Comparison of ENCODE assay signal across 8 cellular contexts in genomic region chr9:71647094-71647591, GRCh38.
DNase-seq lines count a peak whose midpoint lies in the region; ATAC-seq and TF ChIP-seq lines count a peak whose summit lies in the region.

No MANE protein-coding gene starts in this region.

- H3K4me1 ChIP-seq in RWPE2 (ENCODE audit: insufficient read depth, poor library complexity, severe bottlenecking) (peaks cover 17% of the 10 kb centered on the region), endodermal cell (ENCODE audit: control insufficient read depth, insufficient read depth, low read length) (peaks cover 3% of the 10 kb centered on the region), HAP-1 (peaks cover 5% of the 10 kb centered on the region)

- H3K4me3 ChIP-seq in RWPE2 (ENCODE audit: severe bottlenecking) = no peak overlapping the region
- H3K4me3 ChIP-seq in endodermal cell (ENCODE audit: low read length) = no peak overlapping the region
- no peak overlapping the region for H3K4me3 ChIP-seq in HAP-1

- 84 to 88% methylated on average over 2 to 7 of the region's 7 CpGs for WGBS in endodermal cell (ENCODE audit: insufficient coverage in 1 of 2, insufficient read length in 1 of 2), 2 experiments

- H3K4me3 Mint-ChIP-seq in Calu3 (ENCODE audit: low read depth, unreplicated experiment) (peak overlapping the region; percentile 32), endodermal cell (no peak overlapping the region)

- DNase-seq in Calu3 = peak; percentile 20
- peak; percentile 89 for DNase-seq in H4 (ENCODE audit: low spot score)
- peak; percentile 61 for DNase-seq in RWPE2 (ENCODE audit: low spot score)
- peak; percentile 55 for DNase-seq in endodermal cell
- DNase-seq in mucosa of gallbladder (ENCODE audit: low spot score) = peak; percentile 76
- no peak for DNase-seq in OCI-M2 (lab: John Stamatoyannopoulos, UW; ENCODE audit: unreplicated experiment)
- no peak for DNase-seq in HAP-1 (ENCODE audit: low spot score in 2 of 2)

- H3K27ac Mint-ChIP-seq in Calu3 (ENCODE audit: unreplicated experiment) = peak overlapping the region; percentile 73
- peak overlapping the region; percentile 45 for H3K27ac Mint-ChIP-seq in endodermal cell

- H3K9me3 ChIP-seq in RWPE2 (ENCODE audit: severe bottlenecking) = no peaks in the 10 kb centered on the region
- H3K9me3 ChIP-seq in endodermal cell (ENCODE audit: control insufficient read depth, low read length) = no peaks in the 10 kb centered on the region
- peaks cover 2% of the 10 kb centered on the region; the same call in 1 of the 2 replicates for H3K9me3 ChIP-seq in HAP-1

- ATAC-seq in RWPE2 (ENCODE audit: low read depth) (peak; percentile 78), HG02571 (IDR thresholded peaks at IDR 0.05; ENCODE audit: unreplicated experiment) (no peak)

- in situ Hi-C loops in HAP-1 (cut with MboI; ENCODE audit: low sequenced_read_pairs) = no loop called here

- H3K4me1 Mint-ChIP-seq in Calu3 (ENCODE audit: low read depth, unreplicated experiment) (peaks cover 8% of the 10 kb centered on the region), endodermal cell (peaks cover 9% of the 10 kb centered on the region)

- intact Hi-C loops in Calu3 (cut with micrococcal nuclease; ENCODE audit: unreplicated experiment) = no loop called here

- H3K27me3 ChIP-seq in RWPE2 (ENCODE audit: insufficient read depth, poor library complexity, severe bottlenecking) (no peaks in the 10 kb centered on the region), endodermal cell (ENCODE audit: control insufficient read depth, insufficient read depth, low read length, poor library complexity, severe bottlenecking) (no peaks in the 10 kb centered on the region), HAP-1 (ENCODE audit: low read depth) (no peaks in the 10 kb centered on the region)

- no TSS peak for BruUV-seq in Calu3 (replicated peaks; lab: Mats Ljungman, UMichigan)

- peaks cover 4% of the 10 kb centered on the region for H3K9me3 Mint-ChIP-seq in Calu3 (ENCODE audit: low read depth, unreplicated experiment)
- no peaks in the 10 kb centered on the region for H3K9me3 Mint-ChIP-seq in endodermal cell

- H3K36me3 Mint-ChIP-seq in Calu3 (ENCODE audit: insufficient read depth, unreplicated experiment) = peaks cover 10% of the 10 kb centered on the region
- no peaks in the 10 kb centered on the region for H3K36me3 Mint-ChIP-seq in endodermal cell (ENCODE audit: low read depth)

- no peaks in the 10 kb centered on the region for H3K36me3 ChIP-seq in RWPE2 (ENCODE audit: low read depth)
- no peaks in the 10 kb centered on the region for H3K36me3 ChIP-seq in endodermal cell (ENCODE audit: control insufficient read depth, insufficient read depth, low read length)
- H3K36me3 ChIP-seq in HAP-1 (replicated peaks) = no peaks in the 10 kb centered on the region

- CTCF ChIA-PET in Calu3 (lab: Charles Lee) = interaction anchor here (0.5 to 1.2 kb wide), 5 partner anchors 17 to 160 kb away, joined by 3 to 8 read pairs (median 4); no protein-coding TSS in a partner anchor

- TF ChIP-seq CTCF in Calu3 (IDR thresholded peaks at IDR 0.05; ENCODE audit: unreplicated experiment) (no peak), RWPE2 (IDR thresholded peaks at IDR 0.05; ENCODE audit: poor library complexity, severe bottlenecking) (no peak), endodermal cell (conservative IDR thresholded peaks at IDR 0.05) (no peak)

- H3K27ac ChIP-seq in RWPE2 (ENCODE audit: poor library complexity, severe bottlenecking) = peak overlapping the region; percentile 37
- H3K27ac ChIP-seq in endodermal cell (ENCODE audit: low read depth, low read length) = no peak overlapping the region

- H3K27me3 Mint-ChIP-seq in Calu3 (ENCODE audit: unreplicated experiment) = no peaks in the 10 kb centered on the region
- peaks cover 10% of the 10 kb centered on the region for H3K27me3 Mint-ChIP-seq in endodermal cell (ENCODE audit: insufficient read depth)

- no peak overlapping the region for H3K9ac ChIP-seq in endodermal cell (ENCODE audit: extremely low read depth, low read length, poor library complexity, severe bottlenecking)

Comparison
In these comparisons a context has a peak if more than half of its experiments do, and no peak if none do; other contexts are left out.
1. DNase-seq: peak in Calu3 (single experiment), H4 (single experiment), RWPE2 (single experiment), endodermal cell (single experiment) and mucosa of gallbladder (single experiment); none in OCI-M2 (single experiment) and HAP-1 (0 of 2).